Comparison of ENCODE assay signal across 6 cellular contexts in genomic region chr9:94357158-94357557, GRCh38. TPM values are rescaled to one million over a fixed set of nuclear protein-coding genes. Genes with fewer than 3 reads are reported as not detected.
"Had no signal": no experiment of that assay in that cellular context is flagged by ENCODE, and none has a peak within 500 bp of the region (broad histone marks: within the 10 kb centered on the region; RNA-seq: fewer than 3 reads in every experiment).

No MANE protein-coding gene starts in this region.

RNA-seq across cellular contexts. Expression of gene NUTM2F, which starts 28.7 kb away (rescaled TPM):
- total RNA-seq: HT-29, HT1080, IMR-90, K562 had no signal
- polyA plus RNA-seq: HepG2, IgD-negative memory B cell, IMR-90 had no signal
